Comparison of ENCODE assay signal across 24 cellular contexts in the genomic region with DNA sequence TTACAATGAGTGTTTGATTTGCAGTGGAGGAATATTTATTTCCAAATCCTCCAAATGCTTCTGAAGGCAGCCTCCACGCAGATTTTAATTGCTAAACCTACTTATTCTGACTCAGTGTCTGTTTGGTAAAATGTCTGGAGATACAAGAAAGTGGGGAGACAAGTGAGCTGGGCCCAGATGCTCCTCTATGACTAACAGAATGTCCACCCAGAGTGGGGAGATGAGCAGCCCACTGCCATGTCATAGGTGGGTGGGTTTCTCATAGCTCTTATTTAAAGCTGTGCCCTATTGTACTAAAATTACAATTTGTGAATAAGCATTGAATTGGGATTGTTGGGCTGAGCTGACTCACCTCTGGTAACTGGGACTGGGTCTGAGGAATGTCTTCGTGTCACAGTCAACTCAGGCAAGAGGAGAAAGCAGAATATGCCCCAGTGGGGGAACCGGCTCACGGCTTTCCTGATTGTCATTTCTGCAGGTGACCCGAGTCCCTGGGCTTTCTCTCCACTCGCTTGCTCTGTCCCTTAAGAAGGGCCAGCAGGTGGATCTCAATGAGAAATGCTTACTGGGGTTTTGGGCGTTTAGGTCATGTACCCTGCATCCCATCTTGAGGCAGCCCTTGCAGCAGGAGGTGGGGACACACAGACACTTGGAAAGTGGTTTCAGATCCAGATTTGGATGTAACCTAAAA.
A peak's percentile ranks its signal among the peaks of the same experiment; 100 is the strongest.
DNase-seq lines count a peak whose midpoint lies in the region; ATAC-seq, FAIRE-seq and TF ChIP-seq lines count a peak whose summit lies in the region.
"Had no signal": no experiment of that assay in that cellular context is flagged by ENCODE, and none has a peak within 500 bp of the region (broad histone marks: within the 10 kb centered on the region; RNA-seq: fewer than 3 reads in every experiment).

No MANE protein-coding gene starts in this region.

- intact Hi-C loops in IMR-90 (cut with micrococcal nuclease) (no loop called here), breast epithelium (cut with DNase I; ENCODE audit: low total_unique reads) (no loop called here)

- CTCF ChIA-PET in SK-N-SH (lab: Yijun Ruan, JAX) (interaction anchor here (1.2 to 1.6 kb wide), 4 partner anchors 9 to 284 kb away, joined by 3 to 8 read pairs (median 4); no protein-coding TSS in a partner anchor), IMR-90 (lab: Yijun Ruan, JAX) (no interaction called here)

- H3K36me3 ChIP-seq in SK-N-SH (replicated peaks in 1 of 2; ENCODE audit: control insufficient read depth in 1 of 2, insufficient read depth in 2 of 2, low read length in 1 of 2) (no peaks in the 10 kb centered on the region), IMR-90 (ENCODE audit: control insufficient read depth, insufficient read depth, low read length) (no peaks in the 10 kb centered on the region), smooth muscle cell (ENCODE audit: low read depth) (no peaks in the 10 kb centered on the region), breast epithelium (no peaks in the 10 kb centered on the region)
- H3K36me3 ChIP-seq: SJSA1 had no signal

- TF ChIP-seq POLR2A in IMR-90 (IDR thresholded peaks at IDR 0.05; ENCODE audit: low read depth, low read length) (no peak), GM12891 (IDR thresholded peaks at IDR 0.05; ENCODE audit: low read depth, low read length) (no peak), breast epithelium (IDR thresholded peaks at IDR 0.05) (no peak)

- no peak overlapping the region for H4K91ac ChIP-seq in IMR-90 (ENCODE audit: insufficient read depth, low read depth, low read length)

- H3F3A ChIP-seq in SK-N-SH (replicated peaks; ENCODE audit: insufficient read depth), result no peaks in the 10 kb centered on the region
- no peaks in the 10 kb centered on the region for H3F3A ChIP-seq in smooth muscle cell (ENCODE audit: low read depth)

- H3K79me1 ChIP-seq in IMR-90 (ENCODE audit: low read depth in 1 of 2, low read length in 2 of 2), result no peaks in the 10 kb centered on the region

- TF ChIP-seq EP300 in SK-N-SH (IDR thresholded peaks at IDR 0.05; ENCODE audit: borderline replicate concordance in 1 of 2, low read depth in 1 of 2, low read length in 1 of 2), result no peak

- no peak overlapping the region for H3K56ac ChIP-seq in IMR-90 (ENCODE audit: extremely low read depth, insufficient read depth, low read length)

- no peak overlapping the region for H2BK120ac ChIP-seq in IMR-90 (ENCODE audit: low read depth, low read length)

- ATAC-seq in SK-N-SH treated with all-trans-retinoic acid at 6 μM for 48 hours (no peak), IMR-90 (ENCODE audit: low read depth) (no peak)
- ATAC-seq: CD8-positive, alpha-beta T cell had no signal

- H2AFZ ChIP-seq in SK-N-SH (ENCODE audit: low read depth), result no peak overlapping the region
- H2AFZ ChIP-seq in IMR-90 (replicated peaks; ENCODE audit: low read length, poor library complexity), result no peak overlapping the region
- H2AFZ ChIP-seq in smooth muscle cell (ENCODE audit: low read depth), result no peak overlapping the region

- H3K4me1 ChIP-seq in SK-N-SH (ENCODE audit: control insufficient read depth in 1 of 2, insufficient read depth in 2 of 2, low read depth in 1 of 2, low read length in 1 of 2), result peaks cover 8 to 15% of the 10 kb centered on the region in 2 experiments; a peak in 2 of 4 replicates
- H3K4me1 ChIP-seq in IMR-90 (ENCODE audit: control insufficient read depth, insufficient read depth, low read length), result peaks cover 5% of the 10 kb centered on the region
- peaks cover 4% of the 10 kb centered on the region for H3K4me1 ChIP-seq in smooth muscle cell (ENCODE audit: low read depth)
- no peaks in the 10 kb centered on the region for H3K4me1 ChIP-seq in breast epithelium

- no peak overlapping the region for H4K8ac ChIP-seq in IMR-90 (ENCODE audit: low read depth in 2 of 2, low read length in 2 of 2)

- no TSS peak for BruUV-seq in IMR-90 (replicated peaks; lab: Mats Ljungman, UMichigan)

- H3K4me2 ChIP-seq in SK-N-SH, result peak overlapping the region; percentile 29; the same call in 1 of the 2 replicates
- H3K4me2 ChIP-seq in IMR-90 (ENCODE audit: low read depth, low read length), result no peak overlapping the region
- H3K4me2 ChIP-seq in smooth muscle cell, result no peak overlapping the region

- H3K9ac ChIP-seq in SK-N-SH (no peak overlapping the region), IMR-90 (ENCODE audit: low read depth, low read length) (no peak overlapping the region), smooth muscle cell (ENCODE audit: low read depth) (no peak overlapping the region)

- H2AK9ac ChIP-seq in IMR-90 (replicated peaks; ENCODE audit: low read depth, low read length, poor library complexity), result no peak overlapping the region

- H4K20me1 ChIP-seq in SK-N-SH (ENCODE audit: insufficient read depth) (no peaks in the 10 kb centered on the region), IMR-90 (ENCODE audit: insufficient read depth, low read length) (no peaks in the 10 kb centered on the region), smooth muscle cell (ENCODE audit: low read depth) (no peaks in the 10 kb centered on the region)

- H2BK15ac ChIP-seq in IMR-90 (ENCODE audit: low read depth, low read length), result no peak overlapping the region

- no peak overlapping the region; a peak in 1 of 4 replicates for H3K27ac ChIP-seq in SK-N-SH (ENCODE audit: low read depth in 2 of 2, low read length in 1 of 2)
- no peak overlapping the region for H3K27ac ChIP-seq in IMR-90 (ENCODE audit: insufficient read depth, low read length)
- H3K27ac ChIP-seq in smooth muscle cell (ENCODE audit: low read depth), result peak overlapping the region; percentile 36
- no peak overlapping the region for H3K27ac ChIP-seq in breast epithelium
- H3K27ac ChIP-seq: 22Rv1, C4-2B, SJSA1 had no signal

- no peak overlapping the region for H3K18ac ChIP-seq in IMR-90 (ENCODE audit: low read depth, low read length)

- no peaks in the 10 kb centered on the region for H3K9me2 ChIP-seq in SK-N-SH

- TF ChIP-seq RAD21 in SK-N-SH (IDR thresholded peaks at IDR 0.05; ENCODE audit: low read length), result no peak
- no peak for TF ChIP-seq RAD21 in IMR-90 (IDR thresholded peaks at IDR 0.05; ENCODE audit: low read length)

- H3K27me3 ChIP-seq in SK-N-SH (ENCODE audit: insufficient read depth), result no peaks in the 10 kb centered on the region
- H3K27me3 ChIP-seq in IMR-90 (ENCODE audit: control insufficient read depth, insufficient read depth, low read length), result no peaks in the 10 kb centered on the region
- H3K27me3 ChIP-seq in smooth muscle cell (ENCODE audit: low read depth), result no peaks in the 10 kb centered on the region
- no peaks in the 10 kb centered on the region for H3K27me3 ChIP-seq in breast epithelium
- H3K27me3 ChIP-seq: SJSA1 had no signal

- H3K4ac ChIP-seq in IMR-90 (ENCODE audit: low read depth, low read length), result no peak overlapping the region

- H3K23ac ChIP-seq in IMR-90 (ENCODE audit: low read depth, low read length), result no peak overlapping the region

- no peak for TF ChIP-seq CTCF in SK-N-SH (IDR thresholded peaks at IDR 0.05)
- no peak for TF ChIP-seq CTCF in IMR-90 (conservative IDR thresholded peaks at IDR 0.05; ENCODE audit: low read depth, low read length)
- TF ChIP-seq CTCF in smooth muscle cell (IDR thresholded peaks at IDR 0.05; ENCODE audit: borderline replicate concordance, insufficient read depth, poor library complexity, severe bottlenecking), result no peak
- TF ChIP-seq CTCF in breast epithelium (IDR thresholded peaks at IDR 0.05), result no peak

- H3K79me2 ChIP-seq in SK-N-SH (ENCODE audit: insufficient read depth), result no peaks in the 10 kb centered on the region
- no peaks in the 10 kb centered on the region for H3K79me2 ChIP-seq in smooth muscle cell (ENCODE audit: low read depth)

- 89% methylated on average over 7 of the region's 7 CpGs for WGBS in SK-N-SH (ENCODE audit: low lambda C conversion rate)
- 94% methylated on average over 4 of the region's 7 CpGs; no CpG with 5 or more reads in 1 of the 2 experiments for WGBS in IMR-90 (ENCODE audit: extremely low coverage in 2 of 2, insufficient read length in 1 of 2), 2 experiments
- 77% methylated on average over 7 of the region's 7 CpGs for WGBS in smooth muscle cell (ENCODE audit: low lambda C conversion rate)

- H3K14ac ChIP-seq in IMR-90 (replicated peaks; ENCODE audit: low read depth, low read length), result no peak overlapping the region

- no peak overlapping the region for H4K5ac ChIP-seq in IMR-90 (ENCODE audit: low read depth, low read length)

- dilution Hi-C loops in IMR-90 (cut with HindIII; ENCODE audit: low sequenced_read_pairs, unreplicated experiment), result no loop called here

- in situ Hi-C loops in IMR-90 (cut with MboI; ENCODE audit: low sequenced_read_pairs), result loop anchor here (5.0 kb wide), 1 partner anchor 281 kb away; no protein-coding TSS in a partner anchor

- H3K4me3 ChIP-seq in SK-N-SH (ENCODE audit: low read depth in 2 of 2, low read length in 1 of 2), result no peak overlapping the region
- H3K4me3 ChIP-seq in IMR-90 (ENCODE audit: insufficient read depth, low read depth, low read length), result no peak overlapping the region
- no peak overlapping the region for H3K4me3 ChIP-seq in smooth muscle cell
- H3K4me3 ChIP-seq in breast epithelium, result no peak overlapping the region
- H3K4me3 ChIP-seq: SJSA1 had no signal

- H3K9me1 ChIP-seq in IMR-90 (ENCODE audit: insufficient read depth, low read length), result 0 out of 2 replicates have a peak, but pooled peaks cover 6% of the 10 kb centered on the region

- no peak overlapping the region for H2BK20ac ChIP-seq in IMR-90 (ENCODE audit: low read depth, low read length)

- H3K9me3 ChIP-seq in SK-N-SH, result no peaks in the 10 kb centered on the region
- H3K9me3 ChIP-seq in IMR-90 (ENCODE audit: control insufficient read depth, insufficient read depth, low read length), result no peaks in the 10 kb centered on the region
- no peaks in the 10 kb centered on the region for H3K9me3 ChIP-seq in smooth muscle cell (replicated peaks; ENCODE audit: low read depth)
- no peaks in the 10 kb centered on the region for H3K9me3 ChIP-seq in breast epithelium
- H3K9me3 ChIP-seq: Caco-2, SJSA1 had no signal

- H2BK5ac ChIP-seq in IMR-90 (ENCODE audit: low read depth, low read length, poor library complexity, severe bottlenecking), result no peak overlapping the region

- no peak overlapping the region for H2AK5ac ChIP-seq in IMR-90 (ENCODE audit: low read depth, low read length)

- POLR2A ChIA-PET in SK-N-SH (lab: Yijun Ruan, JAX), result interaction anchor here (1.3 kb wide), 1 partner anchor 112 kb away, joined by 3 read pairs; no protein-coding TSS in a partner anchor
- POLR2A ChIA-PET in IMR-90 (lab: Charles Lee; ENCODE audit: unreplicated experiment), result interaction anchor here (0.5 kb wide), 1 partner anchor 484 kb away, joined by 3 read pairs; no protein-coding TSS in a partner anchor

- FAIRE-seq in GM12891 (lab: Jason Lieb, UNC), result no peak

- DNase-seq in SK-N-SH (no peak), IMR-90 (peak; percentile 24), islet precursor cell (peak; percentile 50), smooth muscle cell (lab: John Stamatoyannopoulos, UW; ENCODE audit: unreplicated experiment) (no peak), GM12891 (ENCODE audit: insufficient read length, low spot score) (no peak), breast epithelium (ENCODE audit: low spot score in 2 of 2) (no peak), H4 (ENCODE audit: low spot score) (no peak)
- DNase-seq: Caco-2; CD8-positive, alpha-beta T cell; EL; GOT3; HCEC 1CT; NCI-H1048; NCI-H1417; NCI-H1694; NCI-H2029 treated with DMSO at 0.1 percent for 48 hours; NCI-H2227 treated with DMSO at 0.1 percent for 48 hours; NCI-H526 treated with DMSO at 0.1 percent for 48 hours; Right ventricle myocardium superior; RPMI8226 had no signal

TF ChIP-seq in GM12891, 5 proteins besides CTCF, POLR2A, EP300 and RAD21 (continues in another document):
- no peak for TF ChIP-seq POLR2AphosphoS5 (IDR thresholded peaks at IDR 0.05; ENCODE audit: low read depth, low read length)

Comparison
In these comparisons a context has a peak if more than half of its experiments do, and no peak if none do; other contexts are left out.
1. DNase-seq: peak in IMR-90 (single experiment) and islet precursor cell (single experiment); none in SK-N-SH (single experiment), smooth muscle cell (single experiment), GM12891 (single experiment), breast epithelium (0 of 2) and H4 (single experiment).